16 cellular contexts compared by ENCODE assay signal in genomic region chr2:42965196-42965595, GRCh38.
DNase-seq lines count a peak whose midpoint lies in the region; ATAC-seq and TF ChIP-seq lines count a peak whose summit lies in the region.
"Had no signal": no experiment of that assay in that cellular context is flagged by ENCODE, and none has a peak within 500 bp of the region (broad histone marks: within the 10 kb centered on the region; RNA-seq: fewer than 3 reads in every experiment).

No MANE protein-coding gene starts in this region.

- CTCF ChIA-PET in PC-9 (lab: Charles Lee) = no interaction called here

- no peaks in the 10 kb centered on the region for H3K9me3 ChIP-seq in PC-9 (ENCODE audit: insufficient read depth, low read depth)
- no peaks in the 10 kb centered on the region for H3K9me3 ChIP-seq in right cardiac atrium (ENCODE audit: control insufficient read depth, low read length)
- H3K9me3 ChIP-seq in skeletal muscle tissue (ENCODE audit: control insufficient read depth in 3 of 3, low read length in 3 of 3) = no peaks in the 10 kb centered on the region
- H3K9me3 ChIP-seq: mucosa of descending colon had no signal

- H3K9me2 ChIP-seq in PC-9 (ENCODE audit: insufficient read depth) = no peaks in the 10 kb centered on the region

- 78% methylated on average over 4 of the region's 4 CpGs for WGBS in right cardiac atrium

- POLR2A ChIA-PET in PC-9 (lab: Charles Lee; ENCODE audit: unreplicated experiment) = no interaction called here

- no peak overlapping the region for H2AFZ ChIP-seq in PC-9
- H2AFZ ChIP-seq: GM23338 had no signal

- H3K36me3 ChIP-seq in PC-9 (ENCODE audit: low read depth) = no peaks in the 10 kb centered on the region
- H3K36me3 ChIP-seq in skeletal muscle tissue (ENCODE audit: control insufficient read depth in 3 of 3, insufficient read depth in 3 of 3, low read length in 3 of 3) = no peaks in the 10 kb centered on the region

- intact Hi-C loops in PC-9 (cut with micrococcal nuclease; ENCODE audit: unreplicated experiment) = no loop called here
- intact Hi-C loops in right cardiac atrium (cut with DNase I) = no loop called here

- H3K27ac ChIP-seq in PC-9 (peak overlapping the region; percentile 51), right cardiac atrium (ENCODE audit: low read length) (peak overlapping the region; percentile 47), skeletal muscle tissue (ENCODE audit: low read depth, low read length) (peak overlapping the region; percentile 71)

- H3K4me2 ChIP-seq in PC-9 = peak overlapping the region; percentile 29; the same call in 1 of the 2 replicates
- H3K4me2 ChIP-seq: GM23338 had no signal

- H3K27me3 ChIP-seq in PC-9 (ENCODE audit: insufficient read depth, low read depth) (no peaks in the 10 kb centered on the region), right cardiac atrium (ENCODE audit: control insufficient read depth, insufficient read depth) (no peaks in the 10 kb centered on the region), skeletal muscle tissue (ENCODE audit: control insufficient read depth in 3 of 3, insufficient read depth in 3 of 3, low read length in 3 of 3) (no peaks in the 10 kb centered on the region)

- H3K4me3 ChIP-seq in AG10803 (ENCODE audit: low read length) = no peak overlapping the region
- H3K4me3 ChIP-seq in PC-9 = no peak overlapping the region
- no peak overlapping the region for H3K4me3 ChIP-seq in right cardiac atrium (ENCODE audit: low read length)
- H3K4me3 ChIP-seq in skeletal muscle tissue (ENCODE audit: low read length in 3 of 3) = no peak overlapping the region
- H3K4me3 ChIP-seq: GM23338, mucosa of descending colon had no signal

- peak; percentile 60 for DNase-seq in AG10803 (ENCODE audit: low read depth)
- DNase-seq in PC-9 = no peak
- DNase-seq in right cardiac atrium = no peak
- DNase-seq in LoVo (ENCODE audit: low spot score) = no peak
- no peak for DNase-seq in iPS-NIHi11 (ENCODE audit: low spot score)
- DNase-seq in NCI-H146 treated with DMSO at 0.1 percent for 48 hours (lab: John Stamatoyannopoulos, UW; ENCODE audit: unreplicated experiment) = no peak
- DNase-seq: activated CD4-positive, alpha-beta T cell treated with anti-CD3 and anti-CD28 coated beads, Interleukin-2, amount 10 ng/mL, durations not matched to agents 24 days and 14 days; activated naive CD4-positive, alpha-beta T cell treated with anti-CD3 and anti-CD28 coated beads, Interleukin-2, amount 10 ng/mL, durations not matched to agents 7 days and 5 days; NCI-H2029; NCI-H524; occipital lobe; stimulated activated naive B cell treated with anti-CD40 and anti-IgM and Interleukin-4, amounts not matched to agents 10 μg/mL and 1 μg/mL and 100 μg/mL, for 72 hours had no signal

- peaks cover 23% of the 10 kb centered on the region; the same call in 1 of the 2 replicates for H3F3A ChIP-seq in PC-9 (ENCODE audit: insufficient read depth, low read depth)

- H3K79me2 ChIP-seq in PC-9 (ENCODE audit: low read depth) = no peaks in the 10 kb centered on the region

- no peak for TF ChIP-seq CTCF in AG10803 (conservative IDR thresholded peaks at IDR 0.05; ENCODE audit: low read length)
- no peak for TF ChIP-seq CTCF in PC-9 (conservative IDR thresholded peaks at IDR 0.05)

- ATAC-seq in right cardiac atrium = peak in 1 of 2 donors; percentile 7
- ATAC-seq in HG03095 (IDR thresholded peaks at IDR 0.05; ENCODE audit: unreplicated experiment) = no peak
- ATAC-seq: GM23338; stimulated activated naive B cell treated with anti-CD40 and anti-IgM and Interleukin-4, amounts not matched to agents 10 μg/mL and 1 μg/mL and 100 μg/mL, for 72 hours had no signal

- peak overlapping the region in 1 of 3 donors; percentile 33 for H3K9ac ChIP-seq in skeletal muscle tissue (ENCODE audit: low read depth in 1 of 3, low read length in 3 of 3)

- H3K4me1 ChIP-seq in PC-9 (replicated peaks; ENCODE audit: insufficient read depth) (peaks cover 48% of the 10 kb centered on the region), right cardiac atrium (ENCODE audit: control insufficient read depth, insufficient read depth, low read length) (peaks cover 26% of the 10 kb centered on the region), skeletal muscle tissue (ENCODE audit: control insufficient read depth in 3 of 3, insufficient read depth in 3 of 3, low read length in 3 of 3) (peaks cover 72 to 75% (median 75%) of the 10 kb centered on the region in 3 donors)

- no peaks in the 10 kb centered on the region for H4K20me1 ChIP-seq in PC-9 (ENCODE audit: insufficient read depth)

- BruUV-seq in PC-9 (replicated peaks; lab: Mats Ljungman, UMichigan) = no TSS peak
